Comparison of ENCODE assay signal across 8 cellular contexts in genomic region chr9:121651295-121652036, GRCh38. TPM values are rescaled to one million over a fixed set of nuclear protein-coding genes. Genes with fewer than 3 reads are reported as not detected.
DNase-seq lines count a peak whose midpoint lies in the region; ATAC-seq and TF ChIP-seq lines count a peak whose summit lies in the region.

DAB2IP (plus strand) TSS chr9:121651634; CDS start chr9:121651776, 142 bp downstream.

- peaks cover 17% of the 10 kb centered on the region for H3K4me1 Mint-ChIP-seq in activated B cell treated with CpG ODN at 0.5 μM for 24 hours
- H3K4me1 Mint-ChIP-seq in neural crest cell, result peaks cover 66% of the 10 kb centered on the region

- peaks cover 6% of the 10 kb centered on the region; the same call in 1 of the 2 replicates for H3K27me3 ChIP-seq in HUES64 (ENCODE audit: insufficient read depth, low read length)

- POLR2A ChIA-PET in activated B cell treated with CpG ODN at 0.5 μM for 24 hours (lab: Charles Lee), result no interaction called here

- no peak within 1 kb of the TSS for H3K27ac Mint-ChIP-seq in activated B cell treated with CpG ODN at 0.5 μM for 24 hours
- H3K27ac Mint-ChIP-seq in neural crest cell (ENCODE audit: unreplicated experiment), result peak within 1 kb of the TSS; percentile 72

- peaks cover 29% of the 10 kb centered on the region for H3K4me1 ChIP-seq in HUES64 (ENCODE audit: insufficient read depth, low read length)

- ATAC-seq in activated B cell treated with CpG ODN at 0.5 μM for 24 hours (ENCODE audit: low read depth) (no peak), GM19397 (IDR thresholded peaks at IDR 0.05; ENCODE audit: unreplicated experiment) (no peak), HG03460 (IDR thresholded peaks at IDR 0.05; ENCODE audit: unreplicated experiment) (no peak)

- peak within 1 kb of the TSS; percentile 71 for H3K9ac ChIP-seq in HUES64 (ENCODE audit: low read depth, low read length)

- H3K4me3 ChIP-seq in AG10803 (ENCODE audit: low read length) (peak within 1 kb of the TSS; percentile 50), HUES64 (ENCODE audit: low read length) (peak within 1 kb of the TSS; percentile 83)

- DNase-seq in AG10803 (ENCODE audit: low read depth) (peak; percentile 20), activated B cell treated with CpG ODN at 0.5 μM for 24 hours (no peak), globus pallidus (ENCODE audit: low spot score) (peak; percentile 78), neural crest cell (ENCODE audit: low read depth, low spot score) (peak; percentile 72)
- no peak for DNase-seq in stimulated activated CD4-positive, alpha-beta T cell treated with anti-CD3 and anti-CD28 coated beads, Interleukin-1b, Interleukin-23, amount 100 ng/mL, for 48 hours

- CTCF ChIA-PET in activated B cell treated with CpG ODN at 0.5 μM for 24 hours (lab: Charles Lee), result no interaction called here

- peaks cover 3% of the 10 kb centered on the region; the same call in 1 of the 2 replicates for H3K36me3 ChIP-seq in HUES64 (ENCODE audit: insufficient read depth, low read length)

- intact Hi-C loops in activated B cell treated with CpG ODN at 0.5 μM for 24 hours (cut with micrococcal nuclease), result no loop called here

- H3K27me3 Mint-ChIP-seq in activated B cell treated with CpG ODN at 0.5 μM for 24 hours, result peaks cover 69% of the 10 kb centered on the region
- peaks cover 6% of the 10 kb centered on the region for H3K27me3 Mint-ChIP-seq in neural crest cell (ENCODE audit: low read depth)

- H3K9me3 ChIP-seq in HUES64 (ENCODE audit: insufficient read depth, low read depth, low read length), result no peaks in the 10 kb centered on the region

- no peaks in the 10 kb centered on the region for H3K36me3 Mint-ChIP-seq in activated B cell treated with CpG ODN at 0.5 μM for 24 hours (ENCODE audit: low read depth)
- H3K36me3 Mint-ChIP-seq in neural crest cell (ENCODE audit: low read depth), result no peaks in the 10 kb centered on the region

- no peak for TF ChIP-seq CTCF in AG10803 (conservative IDR thresholded peaks at IDR 0.05; ENCODE audit: low read length)
- TF ChIP-seq CTCF in activated B cell treated with CpG ODN at 0.5 μM for 24 hours (IDR thresholded peaks at IDR 0.05), result no peak
- TF ChIP-seq CTCF in neural crest cell (conservative IDR thresholded peaks at IDR 0.05), result no peak

- peak within 1 kb of the TSS; percentile 28; the same call in 1 of the 2 replicates for H3K27ac ChIP-seq in HUES64 (ENCODE audit: low read depth, low read length)

- no peaks in the 10 kb centered on the region for H3K9me3 Mint-ChIP-seq in activated B cell treated with CpG ODN at 0.5 μM for 24 hours
- no peaks in the 10 kb centered on the region for H3K9me3 Mint-ChIP-seq in neural crest cell

- peak within 1 kb of the TSS; percentile 64 for H3K4me3 Mint-ChIP-seq in activated B cell treated with CpG ODN at 0.5 μM for 24 hours
- peak within 1 kb of the TSS; percentile 94 for H3K4me3 Mint-ChIP-seq in neural crest cell

- WGBS in HUES64, result under 1% methylated on average over 79 of the region's 79 CpGs

RNA-seq across cellular contexts. Expression of gene DAB2IP, which starts in this region (rescaled TPM):
- polyA plus RNA-seq in HUES64 (2013, experiment 1 of 2), result 21.6 TPM
- polyA plus RNA-seq in HUES64 (2013, experiment 2 of 2), result 27.8 TPM
- total RNA-seq in activated B cell treated with CpG ODN at 0.5 μM for 24 hours, result 0.75 and 0.78 TPM in 2 replicates
- 46.4 and 48.3 TPM in 2 replicates for total RNA-seq in neural crest cell

Comparison
In these comparisons a context has a peak if more than half of its experiments do, and no peak if none do; other contexts are left out.
1. RNA of gene DAB2IP (total RNA-seq): 46.4 to 48.3 TPM in neural crest cell; 0.75 to 0.78 TPM in activated B cell treated with CpG ODN at 0.5 μM for 24 hours; every median in the first group is over 10 times any median in the second.
2. DNase-seq: peak in AG10803 (single experiment), globus pallidus (single experiment) and neural crest cell (single experiment); none in activated B cell treated with CpG ODN at 0.5 μM for 24 hours (single experiment) and stimulated activated CD4-positive, alpha-beta T cell treated with anti-CD3 and anti-CD28 coated beads, Interleukin-1b, Interleukin-23, amount 100 ng/mL, for 48 hours (single experiment).